Comparison of ENCODE assay signal across 8 cellular contexts in genomic region chr6:83859410-83860346, GRCh38. TPM values are rescaled to one million over a fixed set of nuclear protein-coding genes. Genes with fewer than 3 reads are reported as not detected.
A peak's percentile ranks its signal among the peaks of the same experiment; 100 is the strongest.
DNase-seq lines count a peak whose midpoint lies in the region; ATAC-seq and TF ChIP-seq lines count a peak whose summit lies in the region.

CYB5R4 (plus strand) TSS chr6:83859689; CDS start chr6:83859783, 94 bp downstream.

- TF ChIP-seq CTCF in CD14-positive monocyte (IDR thresholded peaks at IDR 0.05): no peak

- DNase-seq in CD14-positive monocyte (ENCODE audit: low spot score) (peak; percentile 95), NCI-H748 (lab: John Stamatoyannopoulos, UW; ENCODE audit: unreplicated experiment) (peak; percentile 94), dedifferentiated amniotic fluid mesenchymal stem cell (ENCODE audit: extremely low spot score) (peak; percentile 96), left lobe of liver (ENCODE audit: low spot score) (peak; percentile 96)
- peak; percentile 91 for DNase-seq in activated CD4-positive, alpha-beta T cell treated with anti-CD3 and anti-CD28 coated beads, Interleukin-2, amount 50 U/mL, for 1 hour
- DNase-seq in stimulated activated CD4-positive, alpha-beta T cell treated with anti-CD3 and anti-CD28 coated beads, Interleukin-2, amount 100 ng/mL, for 4 hours (ENCODE audit: low read depth): peak; percentile 87

- peak; percentile 95 for ATAC-seq in GM19351 (IDR thresholded peaks at IDR 0.05; ENCODE audit: unreplicated experiment)
- peak; percentile 99 for ATAC-seq in HG03521 (IDR thresholded peaks at IDR 0.05; ENCODE audit: unreplicated experiment)
- peak; percentile 99 for ATAC-seq in left lobe of liver

- H3K4me1 Mint-ChIP-seq in CD14-positive monocyte: peaks cover 23% of the 10 kb centered on the region

- H3K9me3 Mint-ChIP-seq in CD14-positive monocyte: peaks cover 0 to 2% (median 0%) of the 10 kb centered on the region in 7 donors

- H3K27me3 Mint-ChIP-seq in CD14-positive monocyte (ENCODE audit: low read depth in 3 of 3): peaks cover 14 to 20% (median 17%) of the 10 kb centered on the region in 3 donors

- peak within 1 kb of the TSS; percentile 95 to 100 for H3K4me3 Mint-ChIP-seq in CD14-positive monocyte

- H3K27ac Mint-ChIP-seq in CD14-positive monocyte: peak within 1 kb of the TSS; percentile 94 to 98 (median 97)

- intact Hi-C loops in CD14-positive monocyte (cut with micrococcal nuclease): loop anchor here (10.0 kb wide), 2 partner anchors 265 to 795 kb away; partner anchors contain the start of genes DOP1A (in 1 of the 2) and UBE3D (in 1 of the 2)

- peaks cover 12% of the 10 kb centered on the region in 2 donors for H3K36me3 Mint-ChIP-seq in CD14-positive monocyte

RNA-seq across cellular contexts. Expression of gene CYB5R4, which starts in this region (rescaled TPM):
- 100 to 1,000 TPM; 116 to 120 TPM for polyA plus RNA-seq in CD14-positive monocyte
- 6.7 TPM for total RNA-seq in left lobe of liver

Comparison
In these comparisons a context has a peak if more than half of its experiments do, and no peak if none do; other contexts are left out.
1. Peak in every context shown above with its lines: DNase-seq and ATAC-seq.